Comparison of ENCODE assay signal across 23 cellular contexts in the genomic region with DNA sequence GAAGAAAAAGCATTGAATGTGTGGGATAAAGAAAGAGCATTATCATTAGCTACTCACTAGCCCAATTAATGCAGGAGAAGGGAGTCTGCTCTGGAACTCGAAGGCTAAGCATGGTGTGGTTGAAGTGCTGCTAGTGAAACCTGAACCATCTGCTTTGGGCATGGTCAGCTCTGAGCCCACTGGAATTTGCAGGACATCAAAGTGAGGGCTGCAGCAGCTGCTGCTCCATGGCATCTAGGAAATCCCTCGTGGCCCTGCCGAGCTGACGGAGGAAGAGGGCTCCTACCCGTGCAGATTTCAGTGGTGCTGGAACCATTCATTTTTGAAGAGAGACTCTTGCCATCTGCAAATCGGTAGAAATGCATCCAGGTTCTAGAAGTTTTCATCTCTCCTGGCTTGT.
DNase-seq lines count a peak whose midpoint lies in the region; ATAC-seq and TF ChIP-seq lines count a peak whose summit lies in the region.
"Had no signal": no experiment of that assay in that cellular context is flagged by ENCODE, and none has a peak within 500 bp of the region (broad histone marks: within the 10 kb centered on the region; RNA-seq: fewer than 3 reads in every experiment).

No MANE protein-coding gene starts in this region.

- H2BK5ac ChIP-seq in mesenchymal stem cell (ENCODE audit: low read depth, low read length, poor library complexity, severe bottlenecking) = no peak overlapping the region

- H2BK15ac ChIP-seq in mesenchymal stem cell (ENCODE audit: low read depth, poor library complexity, severe bottlenecking) = no peak overlapping the region

- ATAC-seq in HG03135 (IDR thresholded peaks at IDR 0.05; ENCODE audit: unreplicated experiment) = no peak
- ATAC-seq: natural killer cell treated with Interleukin-12 subunit alpha and Interleukin-12 subunit beta and Interleukin-15 and Interleukin-18, amount 100 ng/mL, for 72 hours had no signal

- H3K23ac ChIP-seq in mesenchymal stem cell (ENCODE audit: low read length in 2 of 2) = no peak overlapping the region

- H3K36me3 ChIP-seq in KOPT-K1 (ENCODE audit: insufficient read depth, low read length) (no peaks in the 10 kb centered on the region), mesenchymal stem cell (ENCODE audit: control insufficient read depth in 1 of 2, insufficient read depth in 2 of 2, low read depth in 1 of 2, low read length in 2 of 2) (no peaks in the 10 kb centered on the region)
- H3K36me3 ChIP-seq: esophagus squamous epithelium, prostate gland, spleen, thoracic aorta had no signal

- H3K9me3 ChIP-seq in KOPT-K1 (ENCODE audit: insufficient read depth, low read length, poor library complexity, severe bottlenecking) (no peaks in the 10 kb centered on the region), mesenchymal stem cell (ENCODE audit: control insufficient read depth, low read length) (peaks cover 3% of the 10 kb centered on the region)
- H3K9me3 ChIP-seq: esophagus squamous epithelium, prostate gland, spleen, thoracic aorta had no signal

- no peaks in the 10 kb centered on the region for H3K79me1 ChIP-seq in mesenchymal stem cell (replicated peaks; ENCODE audit: low read length, poor library complexity, severe bottlenecking)

- no peak overlapping the region for H3K27ac Mint-ChIP-seq in Calu3 (ENCODE audit: unreplicated experiment)
- H3K27ac Mint-ChIP-seq: activated B cell treated with CpG ODN at 0.5 μM for 24 hours; CD4-positive, CD25-positive, alpha-beta regulatory T cell; natural killer cell treated with Interleukin-12 subunit alpha and Interleukin-12 subunit beta and Interleukin-15 and Interleukin-18, amount 100 ng/mL, for 72 hours had no signal

- H2BK12ac ChIP-seq in mesenchymal stem cell (ENCODE audit: low read length in 2 of 2) = no peak overlapping the region

- H4K91ac ChIP-seq in mesenchymal stem cell (ENCODE audit: low read length) = no peak overlapping the region

- H2AK5ac ChIP-seq in mesenchymal stem cell (ENCODE audit: low read length, severe bottlenecking) = no peak overlapping the region

- H3K18ac ChIP-seq in mesenchymal stem cell (ENCODE audit: low read depth in 1 of 2, low read length in 2 of 2) = no peak overlapping the region

- no peak overlapping the region for H3K4me3 ChIP-seq in mesenchymal stem cell (ENCODE audit: insufficient read depth in 1 of 2, low read depth in 1 of 2, low read length in 2 of 2)
- H3K4me3 ChIP-seq: esophagus squamous epithelium, prostate gland, spleen, thoracic aorta had no signal

- intact Hi-C loops in Calu3 (cut with micrococcal nuclease; ENCODE audit: unreplicated experiment) = no loop called here

- no peak overlapping the region for H3K4me3 Mint-ChIP-seq in Calu3 (ENCODE audit: low read depth, unreplicated experiment)
- H3K4me3 Mint-ChIP-seq: activated B cell treated with CpG ODN at 0.5 μM for 24 hours; CD4-positive, CD25-positive, alpha-beta regulatory T cell; natural killer cell treated with Interleukin-12 subunit alpha and Interleukin-12 subunit beta and Interleukin-15 and Interleukin-18, amount 100 ng/mL, for 72 hours had no signal

- H3K9me3 Mint-ChIP-seq in Calu3 (ENCODE audit: low read depth, unreplicated experiment) = no peaks in the 10 kb centered on the region
- H3K9me3 Mint-ChIP-seq: activated B cell treated with CpG ODN at 0.5 μM for 24 hours; natural killer cell treated with Interleukin-12 subunit alpha and Interleukin-12 subunit beta and Interleukin-15 and Interleukin-18, amount 100 ng/mL, for 72 hours had no signal

- no peaks in the 10 kb centered on the region for H3K36me3 Mint-ChIP-seq in Calu3 (ENCODE audit: insufficient read depth, unreplicated experiment)
- H3K36me3 Mint-ChIP-seq: CD4-positive, CD25-positive, alpha-beta regulatory T cell; natural killer cell treated with Interleukin-12 subunit alpha and Interleukin-12 subunit beta and Interleukin-15 and Interleukin-18, amount 100 ng/mL, for 72 hours had no signal

- BruUV-seq in Calu3 (replicated peaks; lab: Mats Ljungman, UMichigan) = no TSS peak

- peak overlapping the region; percentile 89 for H3K27ac ChIP-seq in KOPT-K1 (ENCODE audit: low read depth, low read length, poor library complexity, severe bottlenecking)
- no peak overlapping the region for H3K27ac ChIP-seq in mesenchymal stem cell (ENCODE audit: low read length, poor library complexity, severe bottlenecking)
- H3K27ac ChIP-seq: esophagus squamous epithelium, prostate gland, spleen, thoracic aorta had no signal

- H3K27me3 ChIP-seq in mesenchymal stem cell (ENCODE audit: control insufficient read depth in 1 of 2, insufficient read depth in 1 of 2, low read length in 2 of 2) = peaks cover 0 to 11% of the 10 kb centered on the region in 2 experiments
- H3K27me3 ChIP-seq: esophagus squamous epithelium had no signal

- H3K4ac ChIP-seq in mesenchymal stem cell (ENCODE audit: low read depth in 1 of 2, low read length in 2 of 2) = no peak overlapping the region

- peak; percentile 59 for DNase-seq in SHP77 treated with DMSO at 0.1 percent for 48 hours (lab: John Stamatoyannopoulos, UW)
- peak; percentile 23 for DNase-seq in iPS-NIHi11 (ENCODE audit: low spot score)
- DNase-seq in retina = peak; percentile 52
- DNase-seq in A172 (ENCODE audit: low spot score) = no peak
- no peak for DNase-seq in mesenchymal stem cell
- DNase-seq in Calu3 = no peak
- DNase-seq: activated B cell treated with CpG ODN at 0.5 μM for 24 hours; activated CD4-positive, alpha-beta T cell treated with anti-CD3 and anti-CD28 coated beads, Interleukin-2, amount 50 U/mL, for 48 hours; activated effector memory CD4-positive, alpha-beta T cell treated with Interleukin-2 at 50 U/mL for 16 hours; CD4-positive, CD25-positive, alpha-beta regulatory T cell; effector memory CD4-positive, alpha-beta T cell; esophagus squamous epithelium; Karpas-422; NCI-H2029; RPMI8226; spleen; stimulated activated CD4-positive, alpha-beta T cell treated with anti-CD3 and anti-CD28 coated beads, Interleukin-4, amount 100 ng/mL, for 24 hours; stimulated activated naive CD4-positive, alpha-beta T cell treated with Interleukin-2 at 50 U/mL for 16 hours had no signal

- no peak overlapping the region for H2AFZ ChIP-seq in mesenchymal stem cell (ENCODE audit: low read depth, low read length)

- H3K9ac ChIP-seq in mesenchymal stem cell (ENCODE audit: low read length) = no peak overlapping the region

- H3K4me1 Mint-ChIP-seq in Calu3 (ENCODE audit: low read depth, unreplicated experiment) = no peaks in the 10 kb centered on the region
- H3K4me1 Mint-ChIP-seq: activated B cell treated with CpG ODN at 0.5 μM for 24 hours; CD4-positive, CD25-positive, alpha-beta regulatory T cell had no signal

- no peak overlapping the region for H3K4me2 ChIP-seq in mesenchymal stem cell (ENCODE audit: low read length, poor library complexity, severe bottlenecking)

- WGBS in mesenchymal stem cell = 61% methylated on average over 6 of the region's 6 CpGs

- H3K27me3 Mint-ChIP-seq in Calu3 (ENCODE audit: unreplicated experiment) = peaks cover 48% of the 10 kb centered on the region

- no peak overlapping the region for H2BK120ac ChIP-seq in mesenchymal stem cell (ENCODE audit: low read depth, low read length)

- CTCF ChIA-PET in Calu3 (lab: Charles Lee) = no interaction called here

- no peak for TF ChIP-seq CTCF in Calu3 (IDR thresholded peaks at IDR 0.05; ENCODE audit: unreplicated experiment)

- H3K14ac ChIP-seq in mesenchymal stem cell (ENCODE audit: low read length in 2 of 2) = no peak overlapping the region

- no peak overlapping the region for H4K8ac ChIP-seq in mesenchymal stem cell (ENCODE audit: low read length)

- H3K4me1 ChIP-seq in mesenchymal stem cell (ENCODE audit: control insufficient read depth, insufficient read depth, low read depth, low read length) = peaks cover 2% of the 10 kb centered on the region
- H3K4me1 ChIP-seq: esophagus squamous epithelium, prostate gland, spleen had no signal

Comparison
In these comparisons a context has a peak if more than half of its experiments do, and no peak if none do; other contexts are left out.
1. DNase-seq: peak in SHP77 treated with DMSO at 0.1 percent for 48 hours (single experiment), iPS-NIHi11 (single experiment) and retina (single experiment); none in A172 (single experiment), mesenchymal stem cell (single experiment) and Calu3 (single experiment).